In genomic region chr1:1141911-1142250, GRCh38 we compare ENCODE assay signal across 1 cellular context.
TF ChIP-seq lines count a peak whose summit lies in the region.

No MANE protein-coding gene starts in this region.

TF ChIP-seq in GM23338, 12 proteins besides CTCF, POLR2A, EP300 and RAD21 (continued from another document):
- TF ChIP-seq ZNF462 (CRISPR knock-in tag; IDR thresholded peaks at IDR 0.05): no peak
- TF ChIP-seq NANOG (IDR thresholded peaks at IDR 0.05; ENCODE audit: borderline replicate concordance): no peak
- TF ChIP-seq JUNB (IDR thresholded peaks at IDR 0.05; ENCODE audit: unreplicated experiment): no peak
- TF ChIP-seq EZH2 (IDR thresholded peaks at IDR 0.05; ENCODE audit: low read depth, unreplicated experiment): no peak
- no peak for TF ChIP-seq STAT1 (IDR thresholded peaks at IDR 0.05; ENCODE audit: unreplicated experiment)
